Comparison of ENCODE assay signal across 1 cellular context in the genomic region with DNA sequence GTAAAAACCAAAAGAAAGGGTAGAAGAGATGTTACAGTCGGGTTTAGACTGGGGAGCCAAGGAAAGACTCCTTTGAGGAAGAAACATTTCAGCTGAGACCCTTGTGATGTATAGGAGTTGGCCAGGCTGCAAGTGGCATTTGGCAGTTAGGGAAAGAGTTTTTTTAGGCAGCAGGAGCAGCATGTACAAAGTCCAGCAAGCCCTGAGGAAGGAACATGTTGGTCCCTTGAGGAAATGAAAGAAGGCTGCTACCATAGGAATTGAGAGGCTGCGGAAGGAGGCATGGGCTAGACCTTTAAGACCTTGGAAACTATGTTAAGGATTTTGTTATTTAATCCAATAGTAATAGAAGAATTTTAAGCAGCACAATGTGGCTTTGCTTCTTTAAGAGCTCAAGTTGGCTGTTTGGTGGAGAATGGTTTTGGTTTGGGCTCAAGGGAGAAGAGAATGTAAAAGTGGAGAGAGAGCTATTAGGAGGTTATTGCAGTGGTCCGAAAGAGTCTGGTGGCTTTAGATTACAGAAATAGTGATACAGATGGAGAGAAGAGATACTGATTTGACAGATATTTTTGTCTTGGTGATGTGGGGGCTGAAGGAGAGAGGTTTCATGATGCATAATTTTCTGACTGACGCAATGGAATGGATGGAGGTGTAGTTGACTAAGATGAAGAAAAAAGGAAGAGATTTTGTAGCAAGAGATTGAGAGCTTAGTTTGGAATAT.
TF ChIP-seq lines count a peak whose summit lies in the region.

No MANE protein-coding gene starts in this region.

TF ChIP-seq in K562, 482 proteins besides CTCF, POLR2A, EP300 and RAD21 (continued from another document and continues in another):
- TF ChIP-seq, protein P1, sequence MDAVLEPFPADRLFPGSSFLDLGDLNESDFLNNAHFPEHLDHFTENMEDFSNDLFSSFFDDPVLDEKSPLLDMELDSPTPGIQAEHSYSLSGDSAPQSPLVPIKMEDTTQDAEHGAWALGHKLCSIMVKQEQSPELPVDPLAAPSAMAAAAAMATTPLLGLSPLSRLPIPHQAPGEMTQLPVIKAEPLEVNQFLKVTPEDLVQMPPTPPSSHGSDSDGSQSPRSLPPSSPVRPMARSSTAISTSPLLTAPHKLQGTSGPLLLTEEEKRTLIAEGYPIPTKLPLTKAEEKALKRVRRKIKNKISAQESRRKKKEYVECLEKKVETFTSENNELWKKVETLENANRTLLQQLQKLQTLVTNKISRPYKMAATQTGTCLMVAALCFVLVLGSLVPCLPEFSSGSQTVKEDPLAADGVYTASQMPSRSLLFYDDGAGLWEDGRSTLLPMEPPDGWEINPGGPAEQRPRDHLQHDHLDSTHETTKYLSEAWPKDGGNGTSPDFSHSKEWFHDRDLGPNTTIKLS (IDR thresholded peaks at IDR 0.05; ENCODE audit: borderline replicate concordance, low read depth) = 0 out of 2 replicates have a peak, but pooled peaks have one; percentile 25
- no peak for TF ChIP-seq TARDBP (IDR thresholded peaks at IDR 0.05)
- TF ChIP-seq, protein P2, sequence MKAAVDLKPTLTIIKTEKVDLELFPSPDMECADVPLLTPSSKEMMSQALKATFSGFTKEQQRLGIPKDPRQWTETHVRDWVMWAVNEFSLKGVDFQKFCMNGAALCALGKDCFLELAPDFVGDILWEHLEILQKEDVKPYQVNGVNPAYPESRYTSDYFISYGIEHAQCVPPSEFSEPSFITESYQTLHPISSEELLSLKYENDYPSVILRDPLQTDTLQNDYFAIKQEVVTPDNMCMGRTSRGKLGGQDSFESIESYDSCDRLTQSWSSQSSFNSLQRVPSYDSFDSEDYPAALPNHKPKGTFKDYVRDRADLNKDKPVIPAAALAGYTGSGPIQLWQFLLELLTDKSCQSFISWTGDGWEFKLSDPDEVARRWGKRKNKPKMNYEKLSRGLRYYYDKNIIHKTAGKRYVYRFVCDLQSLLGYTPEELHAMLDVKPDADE (conservative IDR thresholded peaks at IDR 0.05; ENCODE audit: control insufficient read depth, low read depth, low read length) = no peak
- TF ChIP-seq, protein P3, sequence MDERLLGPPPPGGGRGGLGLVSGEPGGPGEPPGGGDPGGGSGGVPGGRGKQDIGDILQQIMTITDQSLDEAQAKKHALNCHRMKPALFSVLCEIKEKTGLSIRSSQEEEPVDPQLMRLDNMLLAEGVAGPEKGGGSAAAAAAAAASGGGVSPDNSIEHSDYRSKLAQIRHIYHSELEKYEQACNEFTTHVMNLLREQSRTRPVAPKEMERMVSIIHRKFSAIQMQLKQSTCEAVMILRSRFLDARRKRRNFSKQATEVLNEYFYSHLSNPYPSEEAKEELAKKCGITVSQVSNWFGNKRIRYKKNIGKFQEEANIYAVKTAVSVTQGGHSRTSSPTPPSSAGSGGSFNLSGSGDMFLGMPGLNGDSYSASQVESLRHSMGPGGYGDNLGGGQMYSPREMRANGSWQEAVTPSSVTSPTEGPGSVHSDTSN (CRISPR knock-in tag; IDR thresholded peaks at IDR 0.05; ENCODE audit: low read depth) = no peak
- TF ChIP-seq, protein P3 (tag; conservative IDR thresholded peaks at IDR 0.05; ENCODE audit: low read depth) = no peak
- TF ChIP-seq ZNF785 (CRISPR knock-in tag; IDR thresholded peaks at IDR 0.05) = no peak
- TF ChIP-seq ZNF699 (CRISPR knock-in tag; IDR thresholded peaks at IDR 0.05; ENCODE audit: insufficient replicate concordance) = no peak
- TF ChIP-seq MEF2A (IDR thresholded peaks at IDR 0.05; ENCODE audit: control insufficient read depth, low read depth, low read length) = peak; percentile 47; the same call in 1 of the 2 replicates
- TF ChIP-seq CBX1 (IDR thresholded peaks at IDR 0.05; ENCODE audit: low read depth) = no peak
- peak; percentile 82; the same call in 1 of the 2 replicates for TF ChIP-seq HDAC2 (IDR thresholded peaks at IDR 0.05)
- TF ChIP-seq FOXA1 (IDR thresholded peaks at IDR 0.05; ENCODE audit: borderline replicate concordance) = no peak
- no peak for TF ChIP-seq MYBL2 (IDR thresholded peaks at IDR 0.05; ENCODE audit: low read depth)
- TF ChIP-seq MYBL2 (CRISPR knock-in tag; IDR thresholded peaks at IDR 0.05; ENCODE audit: borderline replicate concordance) = no peak
- 0 out of 2 replicates have a peak, but pooled peaks have one; percentile 6 for TF ChIP-seq SMAD3 (CRISPR knock-in tag; conservative IDR thresholded peaks at IDR 0.05)
- TF ChIP-seq ZNF23 (CRISPR knock-in tag; IDR thresholded peaks at IDR 0.05) = no peak
- no peak for TF ChIP-seq ZNF551 (CRISPR knock-in tag; IDR thresholded peaks at IDR 0.05)
- peak; percentile 48 for TF ChIP-seq TOE1 (IDR thresholded peaks at IDR 0.05; ENCODE audit: borderline replicate concordance)
- TF ChIP-seq TOE1 (CRISPR knock-in tag; IDR thresholded peaks at IDR 0.05; ENCODE audit: borderline replicate concordance, low read depth) = no peak
- TF ChIP-seq, protein P4, sequence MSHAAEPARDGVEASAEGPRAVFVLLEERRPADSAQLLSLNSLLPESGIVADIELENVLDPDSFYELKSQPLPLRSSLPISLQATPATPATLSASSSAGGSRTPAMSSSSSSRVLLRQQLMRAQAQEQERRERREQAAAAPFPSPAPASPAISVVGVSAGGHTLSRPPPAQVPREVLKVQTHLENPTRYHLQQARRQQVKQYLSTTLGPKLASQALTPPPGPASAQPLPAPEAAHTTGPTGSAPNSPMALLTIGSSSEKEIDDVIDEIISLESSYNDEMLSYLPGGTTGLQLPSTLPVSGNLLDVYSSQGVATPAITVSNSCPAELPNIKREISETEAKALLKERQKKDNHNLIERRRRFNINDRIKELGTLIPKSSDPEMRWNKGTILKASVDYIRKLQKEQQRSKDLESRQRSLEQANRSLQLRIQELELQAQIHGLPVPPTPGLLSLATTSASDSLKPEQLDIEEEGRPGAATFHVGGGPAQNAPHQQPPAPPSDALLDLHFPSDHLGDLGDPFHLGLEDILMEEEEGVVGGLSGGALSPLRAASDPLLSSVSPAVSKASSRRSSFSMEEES (CRISPR knock-in tag; IDR thresholded peaks at IDR 0.05) = no peak
- TF ChIP-seq NFE2L1 (tag; IDR thresholded peaks at IDR 0.05; ENCODE audit: borderline replicate concordance, low read depth) = no peak
- TF ChIP-seq NEUROD1 (IDR thresholded peaks at IDR 0.05; ENCODE audit: borderline replicate concordance, low read depth, low read length, partially characterized antibody) = peak; percentile 45
- peak; percentile 19; the same call in 1 of the 2 replicates for TF ChIP-seq ESRRA (IDR thresholded peaks at IDR 0.05; ENCODE audit: borderline replicate concordance, low read depth)
- no peak for TF ChIP-seq PTBP1 (IDR thresholded peaks at IDR 0.05; ENCODE audit: low read depth, low read length)
- no peak for TF ChIP-seq HMG20B (CRISPR knock-in tag; IDR thresholded peaks at IDR 0.05)
- TF ChIP-seq NCOA2 (IDR thresholded peaks at IDR 0.05; ENCODE audit: partially characterized antibody in 2 of 2) = peak in 1 of 2 experiments; percentile 25
- TF ChIP-seq SP1 (CRISPR knock-in tag; IDR thresholded peaks at IDR 0.05) = no peak
- TF ChIP-seq, protein P5, sequence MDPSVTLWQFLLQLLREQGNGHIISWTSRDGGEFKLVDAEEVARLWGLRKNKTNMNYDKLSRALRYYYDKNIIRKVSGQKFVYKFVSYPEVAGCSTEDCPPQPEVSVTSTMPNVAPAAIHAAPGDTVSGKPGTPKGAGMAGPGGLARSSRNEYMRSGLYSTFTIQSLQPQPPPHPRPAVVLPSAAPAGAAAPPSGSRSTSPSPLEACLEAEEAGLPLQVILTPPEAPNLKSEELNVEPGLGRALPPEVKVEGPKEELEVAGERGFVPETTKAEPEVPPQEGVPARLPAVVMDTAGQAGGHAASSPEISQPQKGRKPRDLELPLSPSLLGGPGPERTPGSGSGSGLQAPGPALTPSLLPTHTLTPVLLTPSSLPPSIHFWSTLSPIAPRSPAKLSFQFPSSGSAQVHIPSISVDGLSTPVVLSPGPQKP (CRISPR knock-in tag; IDR thresholded peaks at IDR 0.05) = no peak
- TF ChIP-seq, protein P6, sequence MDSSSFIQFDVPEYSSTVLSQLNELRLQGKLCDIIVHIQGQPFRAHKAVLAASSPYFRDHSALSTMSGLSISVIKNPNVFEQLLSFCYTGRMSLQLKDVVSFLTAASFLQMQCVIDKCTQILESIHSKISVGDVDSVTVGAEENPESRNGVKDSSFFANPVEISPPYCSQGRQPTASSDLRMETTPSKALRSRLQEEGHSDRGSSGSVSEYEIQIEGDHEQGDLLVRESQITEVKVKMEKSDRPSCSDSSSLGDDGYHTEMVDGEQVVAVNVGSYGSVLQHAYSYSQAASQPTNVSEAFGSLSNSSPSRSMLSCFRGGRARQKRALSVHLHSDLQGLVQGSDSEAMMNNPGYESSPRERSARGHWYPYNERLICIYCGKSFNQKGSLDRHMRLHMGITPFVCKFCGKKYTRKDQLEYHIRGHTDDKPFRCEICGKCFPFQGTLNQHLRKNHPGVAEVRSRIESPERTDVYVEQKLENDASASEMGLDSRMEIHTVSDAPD (CRISPR knock-in tag; IDR thresholded peaks at IDR 0.05) = no peak
- TF ChIP-seq, protein P7, sequence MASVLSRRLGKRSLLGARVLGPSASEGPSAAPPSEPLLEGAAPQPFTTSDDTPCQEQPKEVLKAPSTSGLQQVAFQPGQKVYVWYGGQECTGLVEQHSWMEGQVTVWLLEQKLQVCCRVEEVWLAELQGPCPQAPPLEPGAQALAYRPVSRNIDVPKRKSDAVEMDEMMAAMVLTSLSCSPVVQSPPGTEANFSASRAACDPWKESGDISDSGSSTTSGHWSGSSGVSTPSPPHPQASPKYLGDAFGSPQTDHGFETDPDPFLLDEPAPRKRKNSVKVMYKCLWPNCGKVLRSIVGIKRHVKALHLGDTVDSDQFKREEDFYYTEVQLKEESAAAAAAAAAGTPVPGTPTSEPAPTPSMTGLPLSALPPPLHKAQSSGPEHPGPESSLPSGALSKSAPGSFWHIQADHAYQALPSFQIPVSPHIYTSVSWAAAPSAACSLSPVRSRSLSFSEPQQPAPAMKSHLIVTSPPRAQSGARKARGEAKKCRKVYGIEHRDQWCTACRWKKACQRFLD (CRISPR knock-in tag; IDR thresholded peaks at IDR 0.05) = no peak
- no peak for TF ChIP-seq CBFB (CRISPR knock-in tag; IDR thresholded peaks at IDR 0.05)
- TF ChIP-seq FOXA3 (CRISPR knock-in tag; conservative IDR thresholded peaks at IDR 0.05 in 1 of 2, IDR thresholded peaks at IDR 0.05 in 1 of 2) = no peak
- peak; percentile 77 for TF ChIP-seq MEIS2 (IDR thresholded peaks at IDR 0.05; ENCODE audit: partially characterized antibody)
- TF ChIP-seq ZKSCAN1 (IDR thresholded peaks at IDR 0.05; ENCODE audit: low read depth, low read length) = no peak
- no peak for TF ChIP-seq ZC3H8 (IDR thresholded peaks at IDR 0.05)
- TF ChIP-seq NFXL1 (CRISPR knock-in tag; IDR thresholded peaks at IDR 0.05) = no peak
- TF ChIP-seq CBX2 (IDR thresholded peaks at IDR 0.05; ENCODE audit: insufficient read depth, low read length, poor library complexity, severe bottlenecking) = no peak
- no peak for TF ChIP-seq XRCC3 (IDR thresholded peaks at IDR 0.05)
- TF ChIP-seq YY1 (IDR thresholded peaks at IDR 0.05; ENCODE audit: borderline replicate concordance in 1 of 3, control insufficient read depth in 1 of 3, extremely low read depth in 1 of 3, insufficient read depth in 3 of 3, insufficient read length in 1 of 3, insufficient replicate concordance in 2 of 3, low read depth in 1 of 3, low read length in 2 of 3) = no peak
- TF ChIP-seq SETDB1 (IDR thresholded peaks at IDR 0.05; ENCODE audit: low read length) = no peak
- TF ChIP-seq ZNF584 (CRISPR knock-in tag; IDR thresholded peaks at IDR 0.05; ENCODE audit: low read depth) = peak; percentile 83
- TF ChIP-seq, protein P8, sequence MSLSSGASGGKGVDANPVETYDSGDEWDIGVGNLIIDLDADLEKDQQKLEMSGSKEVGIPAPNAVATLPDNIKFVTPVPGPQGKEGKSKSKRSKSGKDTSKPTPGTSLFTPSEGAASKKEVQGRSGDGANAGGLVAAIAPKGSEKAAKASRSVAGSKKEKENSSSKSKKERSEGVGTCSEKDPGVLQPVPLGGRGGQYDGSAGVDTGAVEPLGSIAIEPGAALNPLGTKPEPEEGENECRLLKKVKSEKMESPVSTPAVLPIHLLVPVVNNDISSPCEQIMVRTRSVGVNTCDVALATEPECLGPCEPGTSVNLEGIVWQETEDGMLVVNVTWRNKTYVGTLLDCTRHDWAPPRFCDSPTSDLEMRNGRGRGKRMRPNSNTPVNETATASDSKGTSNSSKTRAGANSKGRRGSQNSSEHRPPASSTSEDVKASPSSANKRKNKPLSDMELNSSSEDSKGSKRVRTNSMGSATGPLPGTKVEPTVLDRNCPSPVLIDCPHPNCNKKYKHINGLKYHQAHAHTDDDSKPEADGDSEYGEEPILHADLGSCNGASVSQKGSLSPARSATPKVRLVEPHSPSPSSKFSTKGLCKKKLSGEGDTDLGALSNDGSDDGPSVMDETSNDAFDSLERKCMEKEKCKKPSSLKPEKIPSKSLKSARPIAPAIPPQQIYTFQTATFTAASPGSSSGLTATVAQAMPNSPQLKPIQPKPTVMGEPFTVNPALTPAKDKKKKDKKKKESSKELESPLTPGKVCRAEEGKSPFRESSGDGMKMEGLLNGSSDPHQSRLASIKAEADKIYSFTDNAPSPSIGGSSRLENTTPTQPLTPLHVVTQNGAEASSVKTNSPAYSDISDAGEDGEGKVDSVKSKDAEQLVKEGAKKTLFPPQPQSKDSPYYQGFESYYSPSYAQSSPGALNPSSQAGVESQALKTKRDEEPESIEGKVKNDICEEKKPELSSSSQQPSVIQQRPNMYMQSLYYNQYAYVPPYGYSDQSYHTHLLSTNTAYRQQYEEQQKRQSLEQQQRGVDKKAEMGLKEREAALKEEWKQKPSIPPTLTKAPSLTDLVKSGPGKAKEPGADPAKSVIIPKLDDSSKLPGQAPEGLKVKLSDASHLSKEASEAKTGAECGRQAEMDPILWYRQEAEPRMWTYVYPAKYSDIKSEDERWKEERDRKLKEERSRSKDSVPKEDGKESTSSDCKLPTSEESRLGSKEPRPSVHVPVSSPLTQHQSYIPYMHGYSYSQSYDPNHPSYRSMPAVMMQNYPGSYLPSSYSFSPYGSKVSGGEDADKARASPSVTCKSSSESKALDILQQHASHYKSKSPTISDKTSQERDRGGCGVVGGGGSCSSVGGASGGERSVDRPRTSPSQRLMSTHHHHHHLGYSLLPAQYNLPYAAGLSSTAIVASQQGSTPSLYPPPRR (CRISPR knock-in tag; IDR thresholded peaks at IDR 0.05; ENCODE audit: borderline replicate concordance) = no peak
- TF ChIP-seq KAT7 (CRISPR knock-in tag; IDR thresholded peaks at IDR 0.05; ENCODE audit: borderline replicate concordance) = 0 out of 2 replicates have a peak, but pooled peaks have one; percentile 37
- TF ChIP-seq PTRF (tag; IDR thresholded peaks at IDR 0.05) = no peak
- no peak; a peak in 1 of 4 replicates for TF ChIP-seq FOXK2 (conservative IDR thresholded peaks at IDR 0.05 in 1 of 2, IDR thresholded peaks at IDR 0.05 in 1 of 2; ENCODE audit: low read depth in 2 of 2)
- TF ChIP-seq RFX5 (IDR thresholded peaks at IDR 0.05; ENCODE audit: low read depth, low read length) = no peak
